In genomic region chr2:169363027-169363569, GRCh38 we compare ENCODE assay signal across 8 cellular contexts. TPM values are rescaled to one million over a fixed set of nuclear protein-coding genes. Genes with fewer than 3 reads are reported as not detected.
A peak's percentile ranks its signal among the peaks of the same experiment; 100 is the strongest.
DNase-seq lines count a peak whose midpoint lies in the region; TF ChIP-seq lines count a peak whose summit lies in the region.

No MANE protein-coding gene starts in this region.

- H3K27me3 Mint-ChIP-seq in CD8-positive, alpha-beta memory T cell, result peaks cover 30 to 44% of the 10 kb centered on the region in 2 donors
- H3K27me3 Mint-ChIP-seq in dendritic cell treated with granulocyte-macrophage colony-stimulating factor and Interleukin-4, amounts not matched to agents 40 ng/mL and 50 ng/mL, for 4 days, result peaks cover 59% of the 10 kb centered on the region
- peaks cover 15% of the 10 kb centered on the region for H3K27me3 Mint-ChIP-seq in neural progenitor cell (ENCODE audit: insufficient read depth, low read depth)

- peak overlapping the region; percentile 71 for H3K4me3 ChIP-seq in CD8-positive, alpha-beta memory T cell (ENCODE audit: low read length)
- H3K4me3 ChIP-seq in HL-60 (replicated peaks; ENCODE audit: insufficient read depth, low read length) (peak overlapping the region; percentile 25), neural progenitor cell (peak overlapping the region; percentile 93)

- POLR2A ChIA-PET in CD8-positive, alpha-beta memory T cell (lab: Charles Lee), result no interaction called here

- H3K79me2 ChIP-seq in neural progenitor cell (ENCODE audit: low read depth), result peaks cover 51% of the 10 kb centered on the region

- H3K27ac Mint-ChIP-seq in CD8-positive, alpha-beta memory T cell, result peak overlapping the region in 5 of 8 donors; percentile 15 to 69 (median 49)
- no peak overlapping the region for H3K27ac Mint-ChIP-seq in dendritic cell treated with granulocyte-macrophage colony-stimulating factor and Interleukin-4, amounts not matched to agents 40 ng/mL and 50 ng/mL, for 4 days
- peak overlapping the region; percentile 10 for H3K27ac Mint-ChIP-seq in neural progenitor cell

- no peaks in the 10 kb centered on the region for H3K9me3 Mint-ChIP-seq in CD8-positive, alpha-beta memory T cell
- no peaks in the 10 kb centered on the region for H3K9me3 Mint-ChIP-seq in dendritic cell treated with granulocyte-macrophage colony-stimulating factor and Interleukin-4, amounts not matched to agents 40 ng/mL and 50 ng/mL, for 4 days
- no peaks in the 10 kb centered on the region for H3K9me3 Mint-ChIP-seq in neural progenitor cell

- H4K20me1 ChIP-seq in neural progenitor cell (ENCODE audit: low read depth), result peaks cover 28% of the 10 kb centered on the region

- H3K4me2 ChIP-seq in neural progenitor cell, result peak overlapping the region; percentile 90

- no peak for DNase-seq in CD8-positive, alpha-beta memory T cell
- DNase-seq in HL-60 (ENCODE audit: low read depth in 1 of 2, low spot score in 1 of 2) (no peak), neural progenitor cell (ENCODE audit: low spot score) (peak; percentile 37), GM13976 (ENCODE audit: low spot score) (no peak), AG08395 (ENCODE audit: low spot score) (no peak), GDM1 (lab: John Stamatoyannopoulos, UW) (no peak), NCI-H510A treated with DMSO at 0.1 percent for 48 hours (lab: John Stamatoyannopoulos, UW) (no peak)

- CTCF ChIA-PET in CD8-positive, alpha-beta memory T cell (lab: Charles Lee), result interaction anchor here (0.8 kb wide), 1 partner anchor 262 kb away, joined by 3 read pairs; no protein-coding TSS in a partner anchor

- intact Hi-C loops in dendritic cell treated with granulocyte-macrophage colony-stimulating factor and Interleukin-4, amounts not matched to agents 40 ng/mL and 50 ng/mL, for 4 days (cut with micrococcal nuclease), result no loop called here

- H3K9ac ChIP-seq in neural progenitor cell, result no peak overlapping the region

- H3K4me1 Mint-ChIP-seq in CD8-positive, alpha-beta memory T cell, result peaks cover 29 to 38% (median 38%) of the 10 kb centered on the region in 3 donors
- peaks cover 43% of the 10 kb centered on the region for H3K4me1 Mint-ChIP-seq in dendritic cell treated with granulocyte-macrophage colony-stimulating factor and Interleukin-4, amounts not matched to agents 40 ng/mL and 50 ng/mL, for 4 days (ENCODE audit: low read depth)
- peaks cover 37% of the 10 kb centered on the region for H3K4me1 Mint-ChIP-seq in neural progenitor cell

- peaks cover 63% of the 10 kb centered on the region for H3F3A ChIP-seq in neural progenitor cell (ENCODE audit: low read depth)

- H3K9me3 ChIP-seq in CD8-positive, alpha-beta memory T cell (ENCODE audit: low read length), result no peaks in the 10 kb centered on the region
- no peaks in the 10 kb centered on the region for H3K9me3 ChIP-seq in neural progenitor cell (ENCODE audit: low read depth)

- in situ Hi-C loops in GM13976 (cut with MboI; ENCODE audit: low sequenced_read_pairs, unreplicated experiment), result no loop called here

- H2AFZ ChIP-seq in neural progenitor cell (replicated peaks), result no peak overlapping the region

- TF ChIP-seq CTCF in HL-60 (IDR thresholded peaks at IDR 0.05; ENCODE audit: insufficient read depth, low read length) (no peak), neural progenitor cell (IDR thresholded peaks at IDR 0.05) (no peak), GM13976 (IDR thresholded peaks at IDR 0.05; ENCODE audit: borderline replicate concordance, control extremely low read depth, extremely low read depth, insufficient read depth, missing control alignments) (no peak)

- H3K36me3 Mint-ChIP-seq in CD8-positive, alpha-beta memory T cell, result peaks cover 0 to 2% (median 0%) of the 10 kb centered on the region in 3 donors
- H3K36me3 Mint-ChIP-seq in dendritic cell treated with granulocyte-macrophage colony-stimulating factor and Interleukin-4, amounts not matched to agents 40 ng/mL and 50 ng/mL, for 4 days (ENCODE audit: low read depth), result no peaks in the 10 kb centered on the region
- peaks cover 4% of the 10 kb centered on the region for H3K36me3 Mint-ChIP-seq in neural progenitor cell

- peak overlapping the region; percentile 86 to 98 (median 93) for H3K4me3 Mint-ChIP-seq in CD8-positive, alpha-beta memory T cell
- peak overlapping the region; percentile 70 for H3K4me3 Mint-ChIP-seq in dendritic cell treated with granulocyte-macrophage colony-stimulating factor and Interleukin-4, amounts not matched to agents 40 ng/mL and 50 ng/mL, for 4 days
- peak overlapping the region; percentile 89 for H3K4me3 Mint-ChIP-seq in neural progenitor cell

- no peak overlapping the region for H3K27ac ChIP-seq in CD8-positive, alpha-beta memory T cell (ENCODE audit: low read depth, low read length)
- H3K27ac ChIP-seq in HL-60 (replicated peaks) (no peak overlapping the region), neural progenitor cell (peak overlapping the region; percentile 99)

- H3K27me3 ChIP-seq in CD8-positive, alpha-beta memory T cell (ENCODE audit: insufficient read depth, low read length, poor library complexity, severe bottlenecking), result peaks cover 31% of the 10 kb centered on the region
- peaks cover 54% of the 10 kb centered on the region for H3K27me3 ChIP-seq in HL-60 (ENCODE audit: insufficient read depth, poor library complexity, severe bottlenecking)
- H3K27me3 ChIP-seq in neural progenitor cell, result peaks cover 8% of the 10 kb centered on the region

- peaks cover 20% of the 10 kb centered on the region for H3K4me1 ChIP-seq in CD8-positive, alpha-beta memory T cell (ENCODE audit: insufficient read depth, low read length)
- H3K4me1 ChIP-seq in neural progenitor cell, result peaks cover 46% of the 10 kb centered on the region

- no peaks in the 10 kb centered on the region for H3K36me3 ChIP-seq in CD8-positive, alpha-beta memory T cell (ENCODE audit: insufficient read depth, low read length)
- H3K36me3 ChIP-seq in neural progenitor cell, result peaks cover 8% of the 10 kb centered on the region

RNA-seq across cellular contexts. Expression of gene LRP2, which starts 0.8 kb away (rescaled TPM):
- under 1 TPM; 0.04 to 0.07 TPM for total RNA-seq in CD8-positive, alpha-beta memory T cell
- polyA plus RNA-seq in CD8-positive, alpha-beta memory T cell, result not detected
- total RNA-seq in neural progenitor cell (ENCODE audit: low replicate concordance), result 143 and 151 TPM in 2 replicates

Comparison
In these comparisons a context has a peak if more than half of its experiments do, and no peak if none do; other contexts are left out.
1. H3K4me3 ChIP-seq: peak in every context shown above with its lines; median percentile 93 in neural progenitor cell; 71 in CD8-positive, alpha-beta memory T cell; 25 in HL-60.
2. RNA of gene LRP2, which starts 0.8 kb away (total RNA-seq): 143 to 151 TPM in neural progenitor cell; 0.04 to 0.07 TPM in CD8-positive, alpha-beta memory T cell; every median in the first group is over 100 times any median in the second.
3. Peak in every context shown above with its lines, with median percentiles within 50 percentile points of each other: H3K4me3 Mint-ChIP-seq.